In the genomic region with DNA sequence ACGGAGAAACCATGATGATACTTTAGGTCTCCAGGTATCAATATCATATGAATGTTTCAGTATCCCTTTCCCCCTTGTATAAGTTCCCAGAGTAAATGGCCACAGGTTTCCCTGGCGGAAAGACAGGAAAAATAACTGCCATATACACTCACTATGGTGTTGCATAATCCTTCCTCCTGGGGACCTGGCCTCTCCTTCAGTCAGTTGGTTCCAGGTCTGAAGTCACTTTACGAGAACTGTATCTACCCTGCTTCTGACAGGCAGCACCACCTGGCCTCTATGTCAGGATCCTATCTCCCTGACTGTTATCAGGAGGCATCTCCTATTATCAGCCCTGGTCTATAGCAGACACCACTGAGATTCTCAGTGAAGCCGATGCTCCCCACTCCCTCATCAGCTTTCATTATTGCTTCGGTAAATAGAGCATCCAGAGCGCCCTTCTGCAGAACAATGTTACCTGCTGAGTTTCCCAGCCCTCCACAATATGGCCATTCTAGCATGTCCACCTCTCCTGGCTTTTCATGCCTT, we compare ENCODE assay signal across 2 cellular contexts.
TF ChIP-seq lines count a peak whose summit lies in the region.

No MANE protein-coding gene starts in this region.

TF ChIP-seq in HepG2, 621 proteins besides CTCF, POLR2A, EP300 and RAD21:
- TF ChIP-seq ZNF772 (CRISPR knock-in tag; IDR thresholded peaks at IDR 0.05) (0 out of 2 replicates have a peak, but pooled peaks have one; percentile 0), LCORL (IDR thresholded peaks at IDR 0.05) (no peak), LCORL (CRISPR knock-in tag; IDR thresholded peaks at IDR 0.05) (no peak), RCOR2 (CRISPR knock-in tag; IDR thresholded peaks at IDR 0.05) (no peak), CCDC6 (CRISPR knock-in tag; IDR thresholded peaks at IDR 0.05) (no peak), TCF12 (IDR thresholded peaks at IDR 0.05) (no peak), TCF12 (CRISPR knock-in tag; IDR thresholded peaks at IDR 0.05) (no peak), LBX2 (CRISPR knock-in tag; IDR thresholded peaks at IDR 0.05; ENCODE audit: borderline replicate concordance) (no peak)
- TF ChIP-seq, protein P1, sequence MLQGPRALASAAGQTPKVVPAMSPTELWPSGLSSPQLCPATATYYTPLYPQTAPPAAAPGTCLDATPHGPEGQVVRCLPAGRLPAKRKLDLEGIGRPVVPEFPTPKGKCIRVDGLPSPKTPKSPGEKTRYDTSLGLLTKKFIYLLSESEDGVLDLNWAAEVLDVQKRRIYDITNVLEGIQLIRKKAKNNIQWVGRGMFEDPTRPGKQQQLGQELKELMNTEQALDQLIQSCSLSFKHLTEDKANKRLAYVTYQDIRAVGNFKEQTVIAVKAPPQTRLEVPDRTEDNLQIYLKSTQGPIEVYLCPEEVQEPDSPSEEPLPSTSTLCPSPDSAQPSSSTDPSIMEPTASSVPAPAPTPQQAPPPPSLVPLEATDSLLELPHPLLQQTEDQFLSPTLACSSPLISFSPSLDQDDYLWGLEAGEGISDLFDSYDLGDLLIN (CRISPR knock-in tag; IDR thresholded peaks at IDR 0.05; ENCODE audit: borderline replicate concordance), result no peak
TF ChIP-seq in HepG2: peak in this region for 1.

TF ChIP-seq in H1, 55 proteins besides CTCF, POLR2A, EP300 and RAD21:
- TF ChIP-seq EGR1 (IDR thresholded peaks at IDR 0.05; ENCODE audit: borderline replicate concordance, low read depth, low read length), result no peak
- TF ChIP-seq KDM4A (IDR thresholded peaks at IDR 0.05; ENCODE audit: low read depth, low read length, severe bottlenecking), result no peak
- TF ChIP-seq POU5F1 (IDR thresholded peaks at IDR 0.05; ENCODE audit: low read depth, low read length), result no peak
- no peak for TF ChIP-seq TAF7 (optimal IDR thresholded peaks at IDR 0.05; ENCODE audit: borderline replicate concordance, low read depth, low read length)
- TF ChIP-seq YY1 (IDR thresholded peaks at IDR 0.05; ENCODE audit: low read depth, low read length), result no peak
- TF ChIP-seq JUN (IDR thresholded peaks at IDR 0.05; ENCODE audit: low read depth, low read length), result no peak
- no peak for TF ChIP-seq SIRT6 (IDR thresholded peaks at IDR 0.05; ENCODE audit: low read length)
- TF ChIP-seq MAFK (IDR thresholded peaks at IDR 0.05; ENCODE audit: low read depth, low read length), result no peak
- TF ChIP-seq BCL11A (IDR thresholded peaks at IDR 0.05; ENCODE audit: low read depth in 2 of 2, low read length in 2 of 2), result no peak
- TF ChIP-seq CHD7 (IDR thresholded peaks at IDR 0.05; ENCODE audit: insufficient replicate concordance, low read length), result no peak
- no peak for TF ChIP-seq NANOG (IDR thresholded peaks at IDR 0.05; ENCODE audit: insufficient read depth, low read depth, low read length, poor library complexity, severe bottlenecking)
- no peak for TF ChIP-seq HDAC2 (IDR thresholded peaks at IDR 0.05; ENCODE audit: borderline replicate concordance in 1 of 2, low read depth in 2 of 2, low read length in 2 of 2)
- no peak for TF ChIP-seq BACH1 (IDR thresholded peaks at IDR 0.05; ENCODE audit: low read length)
- TF ChIP-seq KDM1A (IDR thresholded peaks at IDR 0.05; ENCODE audit: borderline replicate concordance, low read length), result no peak
- no peak for TF ChIP-seq CBX5 (IDR thresholded peaks at IDR 0.05; ENCODE audit: low read depth, low read length)
- no peak for TF ChIP-seq BRCA1 (IDR thresholded peaks at IDR 0.05; ENCODE audit: low read depth, low read length)
- TF ChIP-seq ASH2L (IDR thresholded peaks at IDR 0.05; ENCODE audit: low read length), result no peak
TF ChIP-seq in H1: peak in this region for 0.
